ENCODE assay signal across 18 cellular contexts in the genomic region with DNA sequence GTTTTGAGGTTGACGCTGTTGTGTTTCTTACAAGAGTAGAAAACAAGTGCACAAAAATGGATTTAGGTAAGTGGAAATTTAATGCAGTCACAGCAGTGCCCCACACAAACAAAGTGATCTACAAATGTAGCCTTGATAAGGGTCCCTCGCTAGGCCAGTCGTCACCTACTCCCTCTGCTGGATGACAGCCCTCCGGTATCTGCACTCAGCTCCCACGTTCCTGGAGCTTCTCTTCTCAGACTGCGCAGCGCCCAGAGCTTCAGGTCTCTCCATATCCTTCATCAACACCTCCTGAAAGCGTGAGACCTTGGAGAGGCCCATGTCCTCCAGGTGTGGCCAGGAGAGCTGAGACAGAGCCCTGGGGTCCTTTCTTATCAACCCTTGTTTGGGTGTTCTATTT. TPM values are rescaled to one million over a fixed set of nuclear protein-coding genes. Genes with fewer than 3 reads are reported as not detected.
DNase-seq lines count a peak whose midpoint lies in the region; ATAC-seq, FAIRE-seq and TF ChIP-seq lines count a peak whose summit lies in the region.
"Had no signal": no experiment of that assay in that cellular context is flagged by ENCODE, and none has a peak within 500 bp of the region (broad histone marks: within the 10 kb centered on the region; RNA-seq: fewer than 3 reads in every experiment).

No MANE protein-coding gene starts in this region.

- BruUV-seq in A673 (replicated peaks; lab: Mats Ljungman, UMichigan), result no TSS peak

- peaks cover 4% of the 10 kb centered on the region for H3K4me1 Mint-ChIP-seq in WTC11
- H3K4me1 Mint-ChIP-seq: stimulated activated memory B cell treated with anti-CD40 and anti-IgM and Interleukin-4, amounts not matched to agents 10 μg/mL and 1 μg/mL and 100 μg/mL, for 72 hours had no signal

- H3K9me3 ChIP-seq in A673 (ENCODE audit: low read depth, low read length, poor library complexity, severe bottlenecking) (peaks cover 3% of the 10 kb centered on the region), colonic mucosa (no peaks in the 10 kb centered on the region)

- TF ChIP-seq CTCF in A673 (conservative IDR thresholded peaks at IDR 0.05; ENCODE audit: low read depth, low read length) (peak; percentile 41), WTC11 (IDR thresholded peaks at IDR 0.05) (no peak), colonic mucosa (IDR thresholded peaks at IDR 0.05) (no peak)

- H3K27me3 Mint-ChIP-seq in WTC11 (ENCODE audit: low read depth), result peaks cover 11% of the 10 kb centered on the region

- H3K36me3 ChIP-seq in A673 (ENCODE audit: insufficient read depth, low read length, poor library complexity, severe bottlenecking), result no peaks in the 10 kb centered on the region
- no peaks in the 10 kb centered on the region for H3K36me3 ChIP-seq in colonic mucosa

- no peak overlapping the region for H3K27ac Mint-ChIP-seq in WTC11
- H3K27ac Mint-ChIP-seq: stimulated activated memory B cell treated with anti-CD40 and anti-IgM and Interleukin-4, amounts not matched to agents 10 μg/mL and 1 μg/mL and 100 μg/mL, for 72 hours; T-helper 1 cell treated with Interleukin-12 subunit alpha and Interleukin-12 subunit beta and Interleukin-4 antibody, amounts not matched to agents 30 μg/mL and 1 μg/mL, for 36 hours had no signal

- no peak overlapping the region for H3K4me3 Mint-ChIP-seq in WTC11
- H3K4me3 Mint-ChIP-seq: stimulated activated memory B cell treated with anti-CD40 and anti-IgM and Interleukin-4, amounts not matched to agents 10 μg/mL and 1 μg/mL and 100 μg/mL, for 72 hours; T-helper 1 cell treated with Interleukin-12 subunit alpha and Interleukin-12 subunit beta and Interleukin-4 antibody, amounts not matched to agents 30 μg/mL and 1 μg/mL, for 36 hours had no signal

- H3K27me3 ChIP-seq in A673 (replicated peaks; ENCODE audit: insufficient read depth, low read depth, low read length, poor library complexity) (peaks cover 14% of the 10 kb centered on the region), colonic mucosa (no peaks in the 10 kb centered on the region)

- H3K27ac ChIP-seq in A673 (ENCODE audit: low read depth, low read length, poor library complexity, severe bottlenecking) (no peak overlapping the region), colonic mucosa (no peak overlapping the region)

- CTCF ChIA-PET in A673 (lab: Charles Lee), result no interaction called here
- CTCF ChIA-PET in WTC11 (lab: Charles Lee), result interaction anchor here (0.7 to 3.8 kb wide), 10 partner anchors 12 to 437 kb away, joined by 3 to 38 read pairs (median 3); a partner anchor contains a TSS

- POLR2A ChIA-PET in A673 (lab: Charles Lee; ENCODE audit: low non-redundant PET) (no interaction called here), WTC11 (lab: Charles Lee) (no interaction called here)

- no peaks in the 10 kb centered on the region for H3K4me1 ChIP-seq in A673 (ENCODE audit: insufficient read depth, low read length, poor library complexity, severe bottlenecking)
- H3K4me1 ChIP-seq in colonic mucosa, result no peaks in the 10 kb centered on the region

- intact Hi-C loops in A673 (cut with micrococcal nuclease; ENCODE audit: unreplicated experiment), result loop anchor here (10.0 kb wide), 2 partner anchors 152 to 212 kb away; no protein-coding TSS in a partner anchor
- intact Hi-C loops in left ventricle myocardium superior (cut with micrococcal nuclease), result loop anchor here (2.0 to 5.0 kb wide), 2 partner anchors 60 to 439 kb away; no protein-coding TSS in a partner anchor
- intact Hi-C loops in colonic mucosa (cut with DNase I), result no loop called here

- TF ChIP-seq POLR2A in GM12892 (IDR thresholded peaks at IDR 0.05; ENCODE audit: low read depth, low read length), result no peak

- peak; percentile 40 for FAIRE-seq in GM12892 (lab: Jason Lieb, UNC)

- no peak overlapping the region for H3K4me3 ChIP-seq in A673 (ENCODE audit: low read depth, low read length, poor library complexity, severe bottlenecking)
- H3K4me3 ChIP-seq in colonic mucosa, result no peak overlapping the region

- peaks cover 5% of the 10 kb centered on the region; the same call in 1 of the 2 replicates for H3K9me3 Mint-ChIP-seq in WTC11
- H3K9me3 Mint-ChIP-seq: stimulated activated memory B cell treated with anti-CD40 and anti-IgM and Interleukin-4, amounts not matched to agents 10 μg/mL and 1 μg/mL and 100 μg/mL, for 72 hours; T-helper 1 cell treated with Interleukin-12 subunit alpha and Interleukin-12 subunit beta and Interleukin-4 antibody, amounts not matched to agents 30 μg/mL and 1 μg/mL, for 36 hours had no signal

- ATAC-seq in WTC11, result peak; percentile 84
- ATAC-seq in left ventricle myocardium superior, result peak; percentile 73
- no peak for ATAC-seq in HG03196 (IDR thresholded peaks at IDR 0.05; ENCODE audit: unreplicated experiment)
- ATAC-seq: stimulated activated memory B cell treated with anti-CD40 and anti-IgM and Interleukin-4, amounts not matched to agents 10 μg/mL and 1 μg/mL and 100 μg/mL, for 72 hours had no signal

- no peaks in the 10 kb centered on the region for H3K36me3 Mint-ChIP-seq in WTC11
- H3K36me3 Mint-ChIP-seq: stimulated activated memory B cell treated with anti-CD40 and anti-IgM and Interleukin-4, amounts not matched to agents 10 μg/mL and 1 μg/mL and 100 μg/mL, for 72 hours had no signal

- no peak overlapping the region for H3K9ac ChIP-seq in colonic mucosa (ENCODE audit: low read depth in 2 of 2, low read length in 2 of 2)

- no peak for DNase-seq in A673 (ENCODE audit: low spot score)
- DNase-seq in GM12892 (ENCODE audit: insufficient read length), result no peak
- peak; percentile 26 for DNase-seq in WTC11 (ENCODE audit: low spot score)
- peak; percentile 42 for DNase-seq in left ventricle myocardium superior
- no peak for DNase-seq in DMS79 (lab: John Stamatoyannopoulos, UW)
- no peak for DNase-seq in colonic mucosa
- no peak for DNase-seq in stimulated activated CD4-positive, alpha-beta T cell treated with anti-CD3 and anti-CD28 coated beads, Interleukin-4, amount 100 ng/mL, for 24 hours
- DNase-seq: activated CD4-positive, alpha-beta T cell treated with anti-CD3 and anti-CD28 coated beads for 1 hour; activated naive CD4-positive, alpha-beta T cell treated with Interleukin-2 at 50 U/mL for 16 hours; AML-193; foreskin fibroblast; KG1; midbrain; NCI-H1436; NCI-H510A had no signal

TF ChIP-seq in WTC11, 78 proteins besides CTCF, POLR2A, EP300 and RAD21 (continues in another document):
- TF ChIP-seq EMX1 (CRISPR knock-in tag; IDR thresholded peaks at IDR 0.05) (no peak), FOXK1 (CRISPR knock-in tag; IDR thresholded peaks at IDR 0.05) (no peak), NR2C2 (CRISPR knock-in tag; IDR thresholded peaks at IDR 0.05) (no peak), HMGA2 (CRISPR knock-in tag; IDR thresholded peaks at IDR 0.05) (no peak), NR3C1 (CRISPR knock-in tag; conservative IDR thresholded peaks at IDR 0.05; ENCODE audit: low read depth) (no peak), ZNF423 (CRISPR knock-in tag; IDR thresholded peaks at IDR 0.05) (no peak), ZNF396 (CRISPR knock-in tag; IDR thresholded peaks at IDR 0.05; ENCODE audit: borderline replicate concordance) (no peak)
- TF ChIP-seq, protein P1, sequence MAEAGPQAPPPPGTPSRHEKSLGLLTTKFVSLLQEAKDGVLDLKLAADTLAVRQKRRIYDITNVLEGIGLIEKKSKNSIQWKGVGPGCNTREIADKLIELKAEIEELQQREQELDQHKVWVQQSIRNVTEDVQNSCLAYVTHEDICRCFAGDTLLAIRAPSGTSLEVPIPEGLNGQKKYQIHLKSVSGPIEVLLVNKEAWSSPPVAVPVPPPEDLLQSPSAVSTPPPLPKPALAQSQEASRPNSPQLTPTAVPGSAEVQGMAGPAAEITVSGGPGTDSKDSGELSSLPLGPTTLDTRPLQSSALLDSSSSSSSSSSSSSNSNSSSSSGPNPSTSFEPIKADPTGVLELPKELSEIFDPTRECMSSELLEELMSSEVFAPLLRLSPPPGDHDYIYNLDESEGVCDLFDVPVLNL (CRISPR knock-in tag; IDR thresholded peaks at IDR 0.05; ENCODE audit: borderline replicate concordance, low read depth), result no peak
- TF ChIP-seq, protein P2, sequence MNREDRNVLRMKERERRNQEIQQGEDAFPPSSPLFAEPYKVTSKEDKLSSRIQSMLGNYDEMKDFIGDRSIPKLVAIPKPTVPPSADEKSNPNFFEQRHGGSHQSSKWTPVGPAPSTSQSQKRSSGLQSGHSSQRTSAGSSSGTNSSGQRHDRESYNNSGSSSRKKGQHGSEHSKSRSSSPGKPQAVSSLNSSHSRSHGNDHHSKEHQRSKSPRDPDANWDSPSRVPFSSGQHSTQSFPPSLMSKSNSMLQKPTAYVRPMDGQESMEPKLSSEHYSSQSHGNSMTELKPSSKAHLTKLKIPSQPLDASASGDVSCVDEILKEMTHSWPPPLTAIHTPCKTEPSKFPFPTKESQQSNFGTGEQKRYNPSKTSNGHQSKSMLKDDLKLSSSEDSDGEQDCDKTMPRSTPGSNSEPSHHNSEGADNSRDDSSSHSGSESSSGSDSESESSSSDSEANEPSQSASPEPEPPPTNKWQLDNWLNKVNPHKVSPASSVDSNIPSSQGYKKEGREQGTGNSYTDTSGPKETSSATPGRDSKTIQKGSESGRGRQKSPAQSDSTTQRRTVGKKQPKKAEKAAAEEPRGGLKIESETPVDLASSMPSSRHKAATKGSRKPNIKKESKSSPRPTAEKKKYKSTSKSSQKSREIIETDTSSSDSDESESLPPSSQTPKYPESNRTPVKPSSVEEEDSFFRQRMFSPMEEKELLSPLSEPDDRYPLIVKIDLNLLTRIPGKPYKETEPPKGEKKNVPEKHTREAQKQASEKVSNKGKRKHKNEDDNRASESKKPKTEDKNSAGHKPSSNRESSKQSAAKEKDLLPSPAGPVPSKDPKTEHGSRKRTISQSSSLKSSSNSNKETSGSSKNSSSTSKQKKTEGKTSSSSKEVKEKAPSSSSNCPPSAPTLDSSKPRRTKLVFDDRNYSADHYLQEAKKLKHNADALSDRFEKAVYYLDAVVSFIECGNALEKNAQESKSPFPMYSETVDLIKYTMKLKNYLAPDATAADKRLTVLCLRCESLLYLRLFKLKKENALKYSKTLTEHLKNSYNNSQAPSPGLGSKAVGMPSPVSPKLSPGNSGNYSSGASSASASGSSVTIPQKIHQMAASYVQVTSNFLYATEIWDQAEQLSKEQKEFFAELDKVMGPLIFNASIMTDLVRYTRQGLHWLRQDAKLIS (CRISPR knock-in tag; IDR thresholded peaks at IDR 0.05; ENCODE audit: borderline replicate concordance), result no peak
- TF ChIP-seq, protein P3, sequence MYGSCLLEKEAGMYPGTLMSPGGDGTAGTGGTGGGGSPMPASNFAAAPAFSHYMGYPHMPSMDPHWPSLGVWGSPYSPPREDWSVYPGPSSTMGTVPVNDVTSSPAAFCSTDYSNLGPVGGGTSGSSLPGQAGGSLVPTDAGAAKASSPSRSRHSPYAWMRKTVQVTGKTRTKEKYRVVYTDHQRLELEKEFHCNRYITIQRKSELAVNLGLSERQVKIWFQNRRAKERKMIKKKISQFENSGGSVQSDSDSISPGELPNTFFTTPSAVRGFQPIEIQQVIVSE (CRISPR knock-in tag; IDR thresholded peaks at IDR 0.05; ENCODE audit: borderline replicate concordance), result no peak

RNA-seq across cellular contexts. Expression of a gene that starts 58.3 kb away (rescaled TPM):
- total RNA-seq in A673 (2021), result 37.1 and 51.2 TPM in 2 replicates
- 20.9 TPM for polyA plus RNA-seq in GM12892 (2012; ENCODE audit: missing spikeins)
- 59.2 to 69.8 TPM (median 64.7 TPM) in 3 replicates for total RNA-seq in WTC11 (2021)
- total RNA-seq in left ventricle myocardium superior, result 43.6 TPM
- total RNA-seq in colonic mucosa, result 10 to 100 TPM; 32.1 to 42.2 TPM

Comparison
In these comparisons a context has a peak if more than half of its experiments do, and no peak if none do; other contexts are left out.
1. DNase-seq: peak in WTC11 (single experiment) and left ventricle myocardium superior (single experiment); none in A673 (single experiment), GM12892 (single experiment), DMS79 (single experiment), colonic mucosa (single experiment) and stimulated activated CD4-positive, alpha-beta T cell treated with anti-CD3 and anti-CD28 coated beads, Interleukin-4, amount 100 ng/mL, for 24 hours (single experiment).